19 cellular contexts compared by ENCODE assay signal in genomic region chr3:14286887-14287496, GRCh38.
DNase-seq lines count a peak whose midpoint lies in the region; ATAC-seq and TF ChIP-seq lines count a peak whose summit lies in the region.
"Had no signal": no experiment of that assay in that cellular context is flagged by ENCODE, and none has a peak within 500 bp of the region (broad histone marks: within the 10 kb centered on the region; RNA-seq: fewer than 3 reads in every experiment).

No MANE protein-coding gene starts in this region.

- no peaks in the 10 kb centered on the region for H3K79me2 ChIP-seq in Loucy (ENCODE audit: insufficient read depth, low read length)

- no peaks in the 10 kb centered on the region for H3K9me3 Mint-ChIP-seq in endodermal cell
- H3K9me3 Mint-ChIP-seq in CD4-positive, alpha-beta memory T cell: no peaks in the 10 kb centered on the region
- H3K9me3 Mint-ChIP-seq: activated naive CD8-positive, alpha-beta T cell treated with anti-CD3 and anti-CD28 coated beads, Interleukin-2, amount 50 U/mL, for 24 hours; activated T-cell treated with anti-CD3 and anti-CD28 coated beads, Interleukin-2, amount 50 U/mL, for 24 hours; naive thymus-derived CD4-positive, alpha-beta T cell; type B pancreatic cell had no signal

- no peak for TF ChIP-seq CTCF in Loucy (conservative IDR thresholded peaks at IDR 0.05; ENCODE audit: low read length)
- TF ChIP-seq CTCF in endodermal cell (conservative IDR thresholded peaks at IDR 0.05): no peak

- H3K4me2 ChIP-seq in Loucy (ENCODE audit: low read depth, low read length, poor library complexity, severe bottlenecking): peak overlapping the region; percentile 55
- H3K4me2 ChIP-seq: SK-N-SH had no signal

- H3K36me3 ChIP-seq in Loucy (ENCODE audit: insufficient read depth, low read length): no peaks in the 10 kb centered on the region
- H3K36me3 ChIP-seq in endodermal cell (ENCODE audit: control insufficient read depth, insufficient read depth, low read length): no peaks in the 10 kb centered on the region
- no peaks in the 10 kb centered on the region for H3K36me3 ChIP-seq in aorta (ENCODE audit: control insufficient read depth in 1 of 2, insufficient read depth in 2 of 2, low read length in 1 of 2)
- H3K36me3 ChIP-seq in CD4-positive, alpha-beta memory T cell (ENCODE audit: insufficient read depth, low read length): no peaks in the 10 kb centered on the region
- H3K36me3 ChIP-seq: prostate gland had no signal

- H3K9ac ChIP-seq in Loucy (ENCODE audit: low read depth, low read length, poor library complexity, severe bottlenecking): no peak overlapping the region
- H3K9ac ChIP-seq in endodermal cell (ENCODE audit: extremely low read depth, low read length, poor library complexity, severe bottlenecking): no peak overlapping the region
- H3K9ac ChIP-seq: SK-N-SH had no signal

- H3K9me2 ChIP-seq in Loucy (replicated peaks; ENCODE audit: low read depth, low read length): no peaks in the 10 kb centered on the region
- H3K9me2 ChIP-seq: SK-N-SH had no signal

- no peak overlapping the region for H3K27ac Mint-ChIP-seq in endodermal cell
- no peak overlapping the region for H3K27ac Mint-ChIP-seq in CD4-positive, alpha-beta memory T cell
- H3K27ac Mint-ChIP-seq: activated naive CD8-positive, alpha-beta T cell treated with anti-CD3 and anti-CD28 coated beads, Interleukin-2, amount 50 U/mL, for 24 hours; activated T-cell treated with anti-CD3 and anti-CD28 coated beads, Interleukin-2, amount 50 U/mL, for 24 hours; B cell; naive thymus-derived CD4-positive, alpha-beta T cell; type B pancreatic cell had no signal

- H3K4me3 ChIP-seq in Loucy (ENCODE audit: low read length, poor library complexity, severe bottlenecking) (peak overlapping the region; percentile 22), endodermal cell (ENCODE audit: low read length) (no peak overlapping the region), aorta (ENCODE audit: low read length in 2 of 2) (no peak overlapping the region)
- H3K4me3 ChIP-seq in CD4-positive, alpha-beta memory T cell (ENCODE audit: low read length in 2 of 2): no peak overlapping the region
- H3K4me3 ChIP-seq: lung, prostate gland had no signal

- H3K4me1 Mint-ChIP-seq in endodermal cell: peaks cover 22% of the 10 kb centered on the region
- no peaks in the 10 kb centered on the region for H3K4me1 Mint-ChIP-seq in CD4-positive, alpha-beta memory T cell
- H3K4me1 Mint-ChIP-seq: activated naive CD8-positive, alpha-beta T cell treated with anti-CD3 and anti-CD28 coated beads, Interleukin-2, amount 50 U/mL, for 24 hours; B cell had no signal

- ATAC-seq in aorta (ENCODE audit: low FRiP score): no peak
- ATAC-seq: activated naive CD8-positive, alpha-beta T cell treated with anti-CD3 and anti-CD28 coated beads, Interleukin-2, amount 50 U/mL, for 24 hours; naive thymus-derived CD4-positive, alpha-beta T cell had no signal

- intact Hi-C loops in aorta (cut with DNase I): no loop called here
- intact Hi-C loops in CD4-positive, alpha-beta memory T cell (cut with micrococcal nuclease): no loop called here

- POLR2A ChIA-PET in CD4-positive, alpha-beta memory T cell (lab: Charles Lee; ENCODE audit: partially characterized antibody): no interaction called here

- 82 to 93% methylated on average over 3 to 7 of the region's 7 CpGs for WGBS in endodermal cell (ENCODE audit: insufficient coverage in 1 of 2, insufficient read length in 1 of 2), 2 experiments
- WGBS in aorta, 2 donors: 88 to 90% methylated on average over 7 of the region's 7 CpGs

- peak; percentile 55 for DNase-seq in DMS79 (lab: John Stamatoyannopoulos, UW)
- peak; percentile 86 for DNase-seq in NCI-H345 (lab: John Stamatoyannopoulos, UW)
- peak; percentile 71 for DNase-seq in endodermal cell
- no peak for DNase-seq in HUDEP-2 (lab: John Stamatoyannopoulos, UW; ENCODE audit: unreplicated experiment in 76 of 76)
- DNase-seq in aorta: no peak
- no peak for DNase-seq in CD4-positive, alpha-beta memory T cell
- DNase-seq: activated CD4-positive, alpha-beta T cell treated with anti-CD3 and anti-CD28 coated beads, Interleukin-2, amount 50 U/mL, for 4 hours; activated naive CD8-positive, alpha-beta T cell treated with anti-CD3 and anti-CD28 coated beads, Interleukin-2, amount 50 U/mL, for 24 hours; activated T-cell treated with anti-CD3 and anti-CD28 coated beads, Interleukin-2, amount 50 U/mL, for 24 hours; naive thymus-derived CD4-positive, alpha-beta T cell; NCI-H1930; OCI-M1; SK-N-SH; stimulated activated naive CD4-positive, alpha-beta T cell had no signal

- no peaks in the 10 kb centered on the region for H4K20me1 ChIP-seq in Loucy (ENCODE audit: insufficient read depth, low read length, poor library complexity, severe bottlenecking)

- H3K4me1 ChIP-seq in Loucy (ENCODE audit: insufficient read depth, low read length, poor library complexity, severe bottlenecking) (peaks cover 21% of the 10 kb centered on the region), endodermal cell (ENCODE audit: control insufficient read depth, insufficient read depth, low read length) (no peaks in the 10 kb centered on the region), aorta (ENCODE audit: control insufficient read depth in 1 of 2, insufficient read depth in 2 of 2, low read length in 2 of 2) (no peaks in the 10 kb centered on the region)
- H3K4me1 ChIP-seq in CD4-positive, alpha-beta memory T cell (ENCODE audit: insufficient read depth, low read length): no peaks in the 10 kb centered on the region
- H3K4me1 ChIP-seq: prostate gland had no signal

- H2AFZ ChIP-seq in Loucy (ENCODE audit: low read length): peak overlapping the region; percentile 16

- no peak overlapping the region for H3K27ac ChIP-seq in endodermal cell (ENCODE audit: low read depth, low read length)
- H3K27ac ChIP-seq in aorta (ENCODE audit: low read depth in 1 of 2, low read length in 2 of 2): no peak overlapping the region
- H3K27ac ChIP-seq in CD4-positive, alpha-beta memory T cell (ENCODE audit: low read depth, low read length): no peak overlapping the region
- H3K27ac ChIP-seq: prostate gland had no signal

- H3K27me3 Mint-ChIP-seq in endodermal cell (ENCODE audit: insufficient read depth): no peaks in the 10 kb centered on the region
- H3K27me3 Mint-ChIP-seq in CD4-positive, alpha-beta memory T cell: peaks cover 3% of the 10 kb centered on the region in 2 donors
- H3K27me3 Mint-ChIP-seq: activated T-cell treated with anti-CD3 and anti-CD28 coated beads, Interleukin-2, amount 50 U/mL, for 24 hours had no signal

- no peak overlapping the region for H3K4me3 Mint-ChIP-seq in endodermal cell
- H3K4me3 Mint-ChIP-seq in CD4-positive, alpha-beta memory T cell: no peak overlapping the region
- H3K4me3 Mint-ChIP-seq: activated naive CD8-positive, alpha-beta T cell treated with anti-CD3 and anti-CD28 coated beads, Interleukin-2, amount 50 U/mL, for 24 hours; activated T-cell treated with anti-CD3 and anti-CD28 coated beads, Interleukin-2, amount 50 U/mL, for 24 hours; B cell; naive thymus-derived CD4-positive, alpha-beta T cell; type B pancreatic cell had no signal

- no peaks in the 10 kb centered on the region for H3F3A ChIP-seq in Loucy (ENCODE audit: low read depth)

- CTCF ChIA-PET in CD4-positive, alpha-beta memory T cell (lab: Charles Lee; ENCODE audit: partially characterized antibody): no interaction called here

- H3K36me3 Mint-ChIP-seq in endodermal cell (ENCODE audit: low read depth): no peaks in the 10 kb centered on the region
- H3K36me3 Mint-ChIP-seq in CD4-positive, alpha-beta memory T cell: no peaks in the 10 kb centered on the region
- H3K36me3 Mint-ChIP-seq: naive thymus-derived CD4-positive, alpha-beta T cell; type B pancreatic cell had no signal

- H3K9me3 ChIP-seq in Loucy (ENCODE audit: insufficient read depth, low read depth, low read length): no peaks in the 10 kb centered on the region
- H3K9me3 ChIP-seq in endodermal cell (ENCODE audit: control insufficient read depth, low read length): no peaks in the 10 kb centered on the region
- no peaks in the 10 kb centered on the region for H3K9me3 ChIP-seq in aorta (ENCODE audit: control insufficient read depth, low read length)
- no peaks in the 10 kb centered on the region for H3K9me3 ChIP-seq in CD4-positive, alpha-beta memory T cell (ENCODE audit: control insufficient read depth in 1 of 2, low read length in 2 of 2)
- H3K9me3 ChIP-seq: prostate gland, SK-N-SH had no signal

- H3K27me3 ChIP-seq in Loucy (ENCODE audit: insufficient read depth, low read length, poor library complexity, severe bottlenecking) (no peaks in the 10 kb centered on the region), endodermal cell (ENCODE audit: control insufficient read depth, insufficient read depth, low read length, poor library complexity, severe bottlenecking) (no peaks in the 10 kb centered on the region), aorta (ENCODE audit: control insufficient read depth in 1 of 2, insufficient read depth in 2 of 2, low read length in 1 of 2) (no peaks in the 10 kb centered on the region)
- no peaks in the 10 kb centered on the region for H3K27me3 ChIP-seq in CD4-positive, alpha-beta memory T cell (ENCODE audit: insufficient read depth, low read length)

Comparison
In these comparisons a context has a peak if more than half of its experiments do, and no peak if none do; other contexts are left out.
1. DNase-seq: peak in DMS79 (single experiment), NCI-H345 (single experiment) and endodermal cell (single experiment); none in HUDEP-2 (0 of 76), aorta (0 of 2) and CD4-positive, alpha-beta memory T cell (0 of 5).